Comparison of ENCODE assay signal across 23 cellular contexts in genomic region chr12:69141074-69141473, GRCh38.
DNase-seq lines count a peak whose midpoint lies in the region; ATAC-seq, FAIRE-seq and TF ChIP-seq lines count a peak whose summit lies in the region.
"Had no signal": no experiment of that assay in that cellular context is flagged by ENCODE, and none has a peak within 500 bp of the region (broad histone marks: within the 10 kb centered on the region; RNA-seq: fewer than 3 reads in every experiment).

No MANE protein-coding gene starts in this region.

- H2BK20ac ChIP-seq in IMR-90 (ENCODE audit: low read depth, low read length) = no peak overlapping the region

- H3K4me3 Mint-ChIP-seq in endodermal cell = no peak overlapping the region
- no peak overlapping the region for H3K4me3 Mint-ChIP-seq in CD8-positive, alpha-beta memory T cell
- H3K4me3 Mint-ChIP-seq: B cell; CD4-positive, alpha-beta T cell; CD8-positive, alpha-beta T cell had no signal

- CTCF ChIA-PET in A549 (lab: Yijun Ruan, JAX) = interaction anchor here (0.5 to 3.7 kb wide), 4 partner anchors 13 to 28 kb away, joined by 3 to 19 read pairs (median 3); no protein-coding TSS in a partner anchor
- CTCF ChIA-PET in IMR-90 (lab: Yijun Ruan, JAX) = no interaction called here
- CTCF ChIA-PET in CD8-positive, alpha-beta memory T cell (lab: Charles Lee) = interaction anchor here (1.7 kb wide), 1 partner anchor 13 kb away, joined by 6 read pairs; no protein-coding TSS in a partner anchor

- no peak for DNase-seq in A549 (ENCODE audit: low read depth in 1 of 2, low spot score in 1 of 2)
- no peak for DNase-seq in IMR-90
- DNase-seq in endodermal cell = no peak
- no peak for DNase-seq in CD8-positive, alpha-beta memory T cell
- DNase-seq in DMS79 treated with DMSO at 0.1 percent for 48 hours (lab: John Stamatoyannopoulos, UW) = no peak
- DNase-seq: 8988T; AML-193; CD4-positive, alpha-beta T cell; CD8-positive, alpha-beta T cell; COR-L47; DMS 273 treated with DMSO at 0.1 percent for 48 hours; DMS153; DMS53; DMS79; GF-D8 had no signal

- H3K4me1 ChIP-seq in A549 (no peaks in the 10 kb centered on the region), IMR-90 (ENCODE audit: control insufficient read depth, insufficient read depth, low read length) (no peaks in the 10 kb centered on the region), endodermal cell (ENCODE audit: control insufficient read depth, insufficient read depth, low read length) (no peaks in the 10 kb centered on the region)
- no peaks in the 10 kb centered on the region for H3K4me1 ChIP-seq in CD8-positive, alpha-beta memory T cell (ENCODE audit: insufficient read depth, low read length)
- H3K4me1 ChIP-seq: BLaER1 treated with 17β-estradiol and CSF1 and Interleukin-3, amounts not matched to agents 10 nM and 100 nM had no signal

- H2BK120ac ChIP-seq in IMR-90 (ENCODE audit: low read depth, low read length) = no peak overlapping the region

- no peak overlapping the region for H4K8ac ChIP-seq in IMR-90 (ENCODE audit: low read depth in 2 of 2, low read length in 2 of 2)

- H3K79me1 ChIP-seq in IMR-90 (ENCODE audit: low read depth in 1 of 2, low read length in 2 of 2) = no peaks in the 10 kb centered on the region

- no peak overlapping the region for H2AK5ac ChIP-seq in IMR-90 (ENCODE audit: low read depth, low read length)

- intact Hi-C loops in IMR-90 (cut with micrococcal nuclease) = no loop called here

- H2BK15ac ChIP-seq in IMR-90 (ENCODE audit: low read depth, low read length) = no peak overlapping the region

- ATAC-seq in A549 (no peak), IMR-90 (ENCODE audit: low read depth) (no peak), GM18498 (IDR thresholded peaks at IDR 0.05; ENCODE audit: unreplicated experiment) (no peak)
- ATAC-seq: CD8-positive, alpha-beta T cell had no signal

- H3K4me3 ChIP-seq in A549 (no peak overlapping the region), IMR-90 (ENCODE audit: insufficient read depth, low read depth, low read length) (no peak overlapping the region), endodermal cell (ENCODE audit: low read length) (peak overlapping the region; percentile 2)
- no peak overlapping the region for H3K4me3 ChIP-seq in CD8-positive, alpha-beta memory T cell (ENCODE audit: low read length)
- H3K4me3 ChIP-seq: BLaER1 treated with 17β-estradiol and CSF1 and Interleukin-3, amounts not matched to agents 10 nM and 100 nM had no signal

- H3K27me3 ChIP-seq in IMR-90 (ENCODE audit: control insufficient read depth, insufficient read depth, low read length) = peaks cover 2% of the 10 kb centered on the region
- H3K27me3 ChIP-seq in endodermal cell (ENCODE audit: control insufficient read depth, insufficient read depth, low read length, poor library complexity, severe bottlenecking) = no peaks in the 10 kb centered on the region
- no peaks in the 10 kb centered on the region for H3K27me3 ChIP-seq in CD8-positive, alpha-beta memory T cell (ENCODE audit: insufficient read depth, low read length, poor library complexity, severe bottlenecking)
- H3K27me3 ChIP-seq: BLaER1 treated with 17β-estradiol and CSF1 and Interleukin-3, amounts not matched to agents 10 nM and 100 nM had no signal

- H3K56ac ChIP-seq in IMR-90 (ENCODE audit: extremely low read depth, insufficient read depth, low read length) = no peak overlapping the region

- H2AFZ ChIP-seq in IMR-90 (replicated peaks; ENCODE audit: low read length, poor library complexity) = no peak overlapping the region

- no peak overlapping the region for H3K27ac Mint-ChIP-seq in endodermal cell
- H3K27ac Mint-ChIP-seq in CD8-positive, alpha-beta memory T cell = no peak overlapping the region
- H3K27ac Mint-ChIP-seq: B cell; CD4-positive, alpha-beta T cell; CD8-positive, alpha-beta T cell had no signal

- H3K9me3 Mint-ChIP-seq in endodermal cell = peaks cover 54% of the 10 kb centered on the region
- H3K9me3 Mint-ChIP-seq in CD8-positive, alpha-beta memory T cell = peaks cover 19 to 36% (median 29%) of the 10 kb centered on the region in 5 donors

- H3K4me1 Mint-ChIP-seq in endodermal cell = no peaks in the 10 kb centered on the region
- H3K4me1 Mint-ChIP-seq in CD8-positive, alpha-beta memory T cell = no peaks in the 10 kb centered on the region
- H3K4me1 Mint-ChIP-seq: B cell had no signal

- no peak overlapping the region for H3K9ac ChIP-seq in IMR-90 (ENCODE audit: low read depth, low read length)
- no peak overlapping the region for H3K9ac ChIP-seq in endodermal cell (ENCODE audit: extremely low read depth, low read length, poor library complexity, severe bottlenecking)
- H3K9ac ChIP-seq: BLaER1 treated with 17β-estradiol and CSF1 and Interleukin-3, amounts not matched to agents 10 nM and 100 nM had no signal

- H4K91ac ChIP-seq in IMR-90 (ENCODE audit: insufficient read depth, low read depth, low read length) = no peak overlapping the region

- peaks cover 30% of the 10 kb centered on the region for H3K9me3 ChIP-seq in A549
- H3K9me3 ChIP-seq in IMR-90 (ENCODE audit: control insufficient read depth, insufficient read depth, low read length) = peaks cover 9% of the 10 kb centered on the region
- peaks cover 43% of the 10 kb centered on the region for H3K9me3 ChIP-seq in endodermal cell (ENCODE audit: control insufficient read depth, low read length)
- no peaks in the 10 kb centered on the region for H3K9me3 ChIP-seq in CD8-positive, alpha-beta memory T cell (ENCODE audit: low read length)

- no peaks in the 10 kb centered on the region for H4K20me1 ChIP-seq in IMR-90 (ENCODE audit: insufficient read depth, low read length)
- H4K20me1 ChIP-seq: BLaER1 treated with 17β-estradiol and CSF1 and Interleukin-3, amounts not matched to agents 10 nM and 100 nM had no signal

- no peak overlapping the region for H3K14ac ChIP-seq in IMR-90 (replicated peaks; ENCODE audit: low read depth, low read length)

- no peak overlapping the region for H3K4ac ChIP-seq in IMR-90 (ENCODE audit: low read depth, low read length)

- TF ChIP-seq POLR2A in A549 (IDR thresholded peaks at IDR 0.05; ENCODE audit: low read length) = no peak
- TF ChIP-seq POLR2A in IMR-90 (IDR thresholded peaks at IDR 0.05; ENCODE audit: low read depth, low read length) = no peak

- H3K36me3 ChIP-seq in IMR-90 (ENCODE audit: control insufficient read depth, insufficient read depth, low read length) (no peaks in the 10 kb centered on the region), endodermal cell (ENCODE audit: control insufficient read depth, insufficient read depth, low read length) (no peaks in the 10 kb centered on the region)
- no peaks in the 10 kb centered on the region for H3K36me3 ChIP-seq in CD8-positive, alpha-beta memory T cell (ENCODE audit: insufficient read depth, low read length)
- H3K36me3 ChIP-seq: BLaER1 treated with 17β-estradiol and CSF1 and Interleukin-3, amounts not matched to agents 10 nM and 100 nM had no signal

- H3K27me3 Mint-ChIP-seq in endodermal cell (ENCODE audit: insufficient read depth) = no peaks in the 10 kb centered on the region
- H3K27me3 Mint-ChIP-seq in CD8-positive, alpha-beta memory T cell = peaks cover 12 to 28% of the 10 kb centered on the region in 2 donors

- no TSS peak for BruUV-seq in IMR-90 (replicated peaks; lab: Mats Ljungman, UMichigan)

- WGBS in A549 (ENCODE audit: missing lambda C conversion rate) = 45% methylated on average over 2 of the region's 2 CpGs
- no CpG with 5 or more reads among the region's 2 CpGs for WGBS in IMR-90 (ENCODE audit: extremely low coverage in 2 of 2, insufficient read length in 1 of 2), 2 experiments
- 50% methylated on average over 1 of the region's 2 CpGs; no CpG with 5 or more reads in 1 of the 2 experiments for WGBS in endodermal cell (ENCODE audit: insufficient coverage in 1 of 2, insufficient read length in 1 of 2), 2 experiments

- no peaks in the 10 kb centered on the region for H3K9me1 ChIP-seq in IMR-90 (ENCODE audit: insufficient read depth, low read length)

- no peak overlapping the region for H3K4me2 ChIP-seq in A549
- H3K4me2 ChIP-seq in IMR-90 (ENCODE audit: low read depth, low read length) = no peak overlapping the region
- H3K4me2 ChIP-seq: BLaER1 treated with 17β-estradiol and CSF1 and Interleukin-3, amounts not matched to agents 10 nM and 100 nM had no signal

- H3K36me3 Mint-ChIP-seq in endodermal cell (ENCODE audit: low read depth) = no peaks in the 10 kb centered on the region
- H3K36me3 Mint-ChIP-seq in CD8-positive, alpha-beta memory T cell = peaks cover 0 to 22% (median 1%) of the 10 kb centered on the region in 3 donors

- no peak overlapping the region for H4K5ac ChIP-seq in IMR-90 (ENCODE audit: low read depth, low read length)

- no peak for TF ChIP-seq CTCF in A549 (IDR thresholded peaks at IDR 0.05)
- TF ChIP-seq CTCF in IMR-90 (conservative IDR thresholded peaks at IDR 0.05; ENCODE audit: low read depth, low read length) = no peak
- TF ChIP-seq CTCF in endodermal cell (conservative IDR thresholded peaks at IDR 0.05) = no peak

- in situ Hi-C loops in IMR-90 (cut with MboI; ENCODE audit: low sequenced_read_pairs) = no loop called here

- FAIRE-seq in A549 (lab: Jason Lieb, UNC) = no peak
- FAIRE-seq: A204.1, G401.6, GM12891, GM18507 had no signal

- no peak for TF ChIP-seq EP300 in A549 (IDR thresholded peaks at IDR 0.05)

- dilution Hi-C loops in IMR-90 (cut with HindIII; ENCODE audit: low sequenced_read_pairs, unreplicated experiment) = no loop called here

- TF ChIP-seq RAD21 in A549 (conservative IDR thresholded peaks at IDR 0.05 in 1 of 2, IDR thresholded peaks at IDR 0.05 in 1 of 2) = no peak
- TF ChIP-seq RAD21 in IMR-90 (IDR thresholded peaks at IDR 0.05; ENCODE audit: low read length) = no peak

- no peak overlapping the region for H2AK9ac ChIP-seq in IMR-90 (replicated peaks; ENCODE audit: low read depth, low read length, poor library complexity)

- H3K18ac ChIP-seq in IMR-90 (ENCODE audit: low read depth, low read length) = no peak overlapping the region

- H2BK5ac ChIP-seq in IMR-90 (ENCODE audit: low read depth, low read length, poor library complexity, severe bottlenecking) = no peak overlapping the region

- POLR2A ChIA-PET in A549 (lab: Yijun Ruan, JAX) (no interaction called here), IMR-90 (lab: Charles Lee; ENCODE audit: unreplicated experiment) (no interaction called here)
- POLR2A ChIA-PET in CD8-positive, alpha-beta memory T cell (lab: Charles Lee) = no interaction called here

- no peak overlapping the region for H3K23ac ChIP-seq in IMR-90 (ENCODE audit: low read depth, low read length)

- H3K27ac ChIP-seq in A549 (no peak overlapping the region), IMR-90 (ENCODE audit: insufficient read depth, low read length) (no peak overlapping the region), endodermal cell (ENCODE audit: low read depth, low read length) (no peak overlapping the region)
- no peak overlapping the region for H3K27ac ChIP-seq in CD8-positive, alpha-beta memory T cell (ENCODE audit: low read depth, low read length)
- H3K27ac ChIP-seq: BLaER1 treated with 17β-estradiol and CSF1 and Interleukin-3, amounts not matched to agents 10 nM and 100 nM; C4-2B had no signal

TF ChIP-seq in A549, 52 proteins besides CTCF, POLR2A, EP300 and RAD21:
- no peak for TF ChIP-seq NFE2L2 (conservative IDR thresholded peaks at IDR 0.05; ENCODE audit: low read length)
- peak; percentile 76 for TF ChIP-seq MAFK (IDR thresholded peaks at IDR 0.05; ENCODE audit: partially characterized antibody)

TF ChIP-seq in IMR-90, 13 proteins besides CTCF, POLR2A, EP300 and RAD21:
- TF ChIP-seq MAFK (IDR thresholded peaks at IDR 0.05; ENCODE audit: low read depth, low read length) (peak; percentile 40), NFE2L2 (IDR thresholded peaks at IDR 0.05; ENCODE audit: low read depth, low read length) (no peak)
TF ChIP-seq in IMR-90: peak in this region for 1.
